26 cellular contexts compared by ENCODE assay signal in genomic region chr10:55398463-55398862, GRCh38.
A peak's percentile ranks its signal among the peaks of the same experiment; 100 is the strongest.
DNase-seq lines count a peak whose midpoint lies in the region; ATAC-seq and TF ChIP-seq lines count a peak whose summit lies in the region.
"Had no signal": no experiment of that assay in that cellular context is flagged by ENCODE, and none has a peak within 500 bp of the region (broad histone marks: within the 10 kb centered on the region; RNA-seq: fewer than 3 reads in every experiment).

No MANE protein-coding gene starts in this region.

- H3K9me3 ChIP-seq in endodermal cell (ENCODE audit: control insufficient read depth, low read length) = no peaks in the 10 kb centered on the region
- H3K9me3 ChIP-seq: Caco-2, SJCRH30 had no signal

- TF ChIP-seq CTCF in endodermal cell (conservative IDR thresholded peaks at IDR 0.05) = no peak

- H3K9me3 Mint-ChIP-seq in endodermal cell = no peaks in the 10 kb centered on the region
- H3K9me3 Mint-ChIP-seq in activated T-cell treated with anti-CD3 and anti-CD28 coated beads, Interleukin-2, amount 50 U/mL, for 4 hours = no peaks in the 10 kb centered on the region

- ATAC-seq in activated T-cell treated with anti-CD3 and anti-CD28 coated beads, Interleukin-2, amount 50 U/mL, for 4 hours = no peak
- ATAC-seq: HCT116, Right ventricle myocardium inferior, SK-N-SH treated with all-trans-retinoic acid at 6 μM for 48 hours had no signal

- peak overlapping the region; percentile 0 for H3K27ac ChIP-seq in endodermal cell (ENCODE audit: low read depth, low read length)
- H3K27ac ChIP-seq: PC-9, SJCRH30 had no signal

- WGBS in endodermal cell (ENCODE audit: insufficient coverage in 1 of 2, insufficient read length in 1 of 2), 2 experiments = 100% methylated on average over 1 of the region's 1 CpG

- H3K36me3 Mint-ChIP-seq in endodermal cell (ENCODE audit: low read depth) = no peaks in the 10 kb centered on the region
- no peaks in the 10 kb centered on the region for H3K36me3 Mint-ChIP-seq in activated T-cell treated with anti-CD3 and anti-CD28 coated beads, Interleukin-2, amount 50 U/mL, for 4 hours (ENCODE audit: insufficient read depth)
- H3K36me3 Mint-ChIP-seq: CD4-positive, alpha-beta memory T cell had no signal

- H3K4me1 ChIP-seq in endodermal cell (ENCODE audit: control insufficient read depth, insufficient read depth, low read length) = no peaks in the 10 kb centered on the region
- H3K4me1 ChIP-seq: Caco-2, SJCRH30 had no signal

- H3K27me3 ChIP-seq in endodermal cell (ENCODE audit: control insufficient read depth, insufficient read depth, low read length, poor library complexity, severe bottlenecking) = no peaks in the 10 kb centered on the region
- H3K27me3 ChIP-seq: SJCRH30 had no signal

- no peaks in the 10 kb centered on the region for H3K36me3 ChIP-seq in endodermal cell (ENCODE audit: control insufficient read depth, insufficient read depth, low read length)
- H3K36me3 ChIP-seq: SJCRH30 had no signal

- H3K9ac ChIP-seq in endodermal cell (ENCODE audit: extremely low read depth, low read length, poor library complexity, severe bottlenecking) = no peak overlapping the region

- no peak overlapping the region for H3K4me3 ChIP-seq in endodermal cell (ENCODE audit: low read length)
- H3K4me3 ChIP-seq: PC-9, SJCRH30 had no signal

- DNase-seq in DMS153 (lab: John Stamatoyannopoulos, UW) = peak; percentile 33
- DNase-seq in NCI-H1092 treated with DMSO at 0.1 percent for 48 hours (lab: John Stamatoyannopoulos, UW) = peak; percentile 9
- peak; percentile 14 for DNase-seq in NCI-H446 treated with DMSO at 0.1 percent for 48 hours (lab: John Stamatoyannopoulos, UW)
- no peak for DNase-seq in endodermal cell
- no peak for DNase-seq in activated T-cell treated with anti-CD3 and anti-CD28 coated beads, Interleukin-2, amount 50 U/mL, for 4 hours
- DNase-seq in NCI-H1048 (lab: John Stamatoyannopoulos, UW) = no peak
- DNase-seq in NCI-H345 treated with DMSO at 0.1 percent for 48 hours (lab: John Stamatoyannopoulos, UW; ENCODE audit: unreplicated experiment) = no peak
- DNase-seq in stimulated activated CD8-positive, alpha-beta memory T cell treated with anti-CD3 and anti-CD28 coated beads, Interleukin-4, amount 100 ng/mL, for 48 hours = no peak
- DNase-seq: C1 segment of cervical spinal cord; Caco-2; CD4-positive, alpha-beta memory T cell; DMS79 treated with DMSO at 0.1 percent for 48 hours; GF-D8; IMR-90; KG1; MM.1S; NCI-H2029 treated with DMSO at 0.1 percent for 48 hours; NCI-H2171 treated with DMSO at 0.1 percent for 48 hours; NCI-H345; NCI-H526; PC-9; SJCRH30; T-helper 2 cell had no signal

- no peaks in the 10 kb centered on the region for H3K27me3 Mint-ChIP-seq in endodermal cell (ENCODE audit: insufficient read depth)
- no peaks in the 10 kb centered on the region for H3K27me3 Mint-ChIP-seq in activated T-cell treated with anti-CD3 and anti-CD28 coated beads, Interleukin-2, amount 50 U/mL, for 4 hours (ENCODE audit: low read depth)
- H3K27me3 Mint-ChIP-seq: CD4-positive, alpha-beta memory T cell had no signal

- no peaks in the 10 kb centered on the region for H3K4me1 Mint-ChIP-seq in endodermal cell
- H3K4me1 Mint-ChIP-seq in activated T-cell treated with anti-CD3 and anti-CD28 coated beads, Interleukin-2, amount 50 U/mL, for 4 hours (ENCODE audit: low read depth) = no peaks in the 10 kb centered on the region
- H3K4me1 Mint-ChIP-seq: CD4-positive, alpha-beta memory T cell had no signal

- H3K27ac Mint-ChIP-seq in endodermal cell = no peak overlapping the region
- H3K27ac Mint-ChIP-seq: CD4-positive, alpha-beta memory T cell had no signal

- no peak overlapping the region for H3K4me3 Mint-ChIP-seq in endodermal cell
- H3K4me3 Mint-ChIP-seq in activated T-cell treated with anti-CD3 and anti-CD28 coated beads, Interleukin-2, amount 50 U/mL, for 4 hours = no peak overlapping the region
- H3K4me3 Mint-ChIP-seq: CD4-positive, alpha-beta memory T cell had no signal

Comparison
In these comparisons a context has a peak if more than half of its experiments do, and no peak if none do; other contexts are left out.
1. DNase-seq: peak in DMS153 (single experiment), NCI-H1092 treated with DMSO at 0.1 percent for 48 hours (single experiment) and NCI-H446 treated with DMSO at 0.1 percent for 48 hours (single experiment); none in endodermal cell (single experiment), activated T-cell treated with anti-CD3 and anti-CD28 coated beads, Interleukin-2, amount 50 U/mL, for 4 hours (single experiment), NCI-H1048 (single experiment), NCI-H345 treated with DMSO at 0.1 percent for 48 hours (single experiment) and stimulated activated CD8-positive, alpha-beta memory T cell treated with anti-CD3 and anti-CD28 coated beads, Interleukin-4, amount 100 ng/mL, for 48 hours (single experiment).